Comparison of ENCODE assay signal across 18 cellular contexts in genomic region chr19:31269425-31270127, GRCh38.
DNase-seq lines count a peak whose midpoint lies in the region; ATAC-seq, FAIRE-seq and TF ChIP-seq lines count a peak whose summit lies in the region.
"Had no signal": no experiment of that assay in that cellular context is flagged by ENCODE, and none has a peak within 500 bp of the region (broad histone marks: within the 10 kb centered on the region; RNA-seq: fewer than 3 reads in every experiment).

No MANE protein-coding gene starts in this region.

- DNase-seq in natural killer cell treated with Interleukin-12 subunit alpha and Interleukin-12 subunit beta and Interleukin-15 and Interleukin-18, amount 100 ng/mL, for 72 hours (ENCODE audit: low spot score) = peak; percentile 42
- DNase-seq in natural killer cell = no peak
- DNase-seq in adrenal gland = peak in 5 of 7 donors; percentile 22 to 64 (median 47)
- peak; percentile 81 for DNase-seq in kidney
- DNase-seq in uterus = peak in 1 of 2 donors; percentile 49
- no peak for DNase-seq in GM10248 (ENCODE audit: extremely low spot score)
- no peak for DNase-seq in NCI-H1092 (lab: John Stamatoyannopoulos, UW)
- DNase-seq: Caco-2, GDM1, NCI-H1092 treated with DMSO at 0.1 percent for 48 hours, NCI-H1694, NCI-H2107, NCI-H226, SHP77 treated with DMSO at 0.1 percent for 48 hours had no signal

- H3K27me3 Mint-ChIP-seq in natural killer cell treated with Interleukin-12 subunit alpha and Interleukin-12 subunit beta and Interleukin-15 and Interleukin-18, amount 100 ng/mL, for 72 hours = no peaks in the 10 kb centered on the region
- peaks cover 0 to 7% of the 10 kb centered on the region in 2 donors for H3K27me3 Mint-ChIP-seq in natural killer cell (ENCODE audit: low read depth in 2 of 2)

- WGBS in adrenal gland, 4 donors = 33 to 56% (median 48%) methylated on average over 10 of the region's 10 CpGs

- H3K36me3 Mint-ChIP-seq in natural killer cell treated with Interleukin-12 subunit alpha and Interleukin-12 subunit beta and Interleukin-15 and Interleukin-18, amount 100 ng/mL, for 72 hours = no peaks in the 10 kb centered on the region
- H3K36me3 Mint-ChIP-seq in natural killer cell = no peaks in the 10 kb centered on the region

- H3K4me1 ChIP-seq in adrenal gland (replicated peaks in 1 of 2) = no peaks in the 10 kb centered on the region
- no peaks in the 10 kb centered on the region for H3K4me1 ChIP-seq in kidney (ENCODE audit: control insufficient read depth in 1 of 2, insufficient read depth in 1 of 2, low read depth in 1 of 2, low read length in 2 of 2)
- H3K4me1 ChIP-seq in uterus = peaks cover 0 to 10% of the 10 kb centered on the region in 2 donors
- H3K4me1 ChIP-seq: A549, Caco-2 had no signal

- H3K9me3 Mint-ChIP-seq in natural killer cell treated with Interleukin-12 subunit alpha and Interleukin-12 subunit beta and Interleukin-15 and Interleukin-18, amount 100 ng/mL, for 72 hours = no peaks in the 10 kb centered on the region
- no peaks in the 10 kb centered on the region for H3K9me3 Mint-ChIP-seq in natural killer cell

- H3K4me3 Mint-ChIP-seq in natural killer cell treated with Interleukin-12 subunit alpha and Interleukin-12 subunit beta and Interleukin-15 and Interleukin-18, amount 100 ng/mL, for 72 hours = no peak overlapping the region
- no peak overlapping the region for H3K4me3 Mint-ChIP-seq in natural killer cell

- CTCF ChIA-PET in GM10248 (lab: Yijun Ruan, JAX) = no interaction called here

- TF ChIP-seq POLR2A in adrenal gland (IDR thresholded peaks at IDR 0.05) (no peak), uterus (IDR thresholded peaks at IDR 0.05) (no peak), GM18505 (IDR thresholded peaks at IDR 0.05; ENCODE audit: borderline replicate concordance, extremely low read depth, insufficient read depth, insufficient read length) (no peak)

- no peak overlapping the region for H3K27ac ChIP-seq in adrenal gland
- no peak overlapping the region for H3K27ac ChIP-seq in kidney (ENCODE audit: low read depth in 2 of 2, low read length in 2 of 2)
- H3K27ac ChIP-seq in uterus = peak overlapping the region; percentile 58 to 59
- H3K27ac ChIP-seq: A549 had no signal

- no peak overlapping the region for H3K9ac ChIP-seq in kidney (ENCODE audit: low read length in 2 of 2)

- H3K36me3 ChIP-seq in adrenal gland (replicated peaks in 1 of 2) (no peaks in the 10 kb centered on the region), kidney (ENCODE audit: control insufficient read depth in 1 of 2, insufficient read depth in 2 of 2, low read length in 2 of 2) (no peaks in the 10 kb centered on the region), uterus (no peaks in the 10 kb centered on the region)

- no peak for FAIRE-seq in kidney (lab: Jason Lieb, UNC)
- FAIRE-seq: RCC 7860 had no signal

- no peak for ATAC-seq in natural killer cell treated with Interleukin-12 subunit alpha and Interleukin-12 subunit beta and Interleukin-15 and Interleukin-18, amount 100 ng/mL, for 72 hours
- no peak for ATAC-seq in natural killer cell
- ATAC-seq in GM18505 (IDR thresholded peaks at IDR 0.05; ENCODE audit: unreplicated experiment) = no peak
- ATAC-seq: A549, HCT116 had no signal

- no peak overlapping the region for H3K4me3 ChIP-seq in adrenal gland
- no peak overlapping the region for H3K4me3 ChIP-seq in kidney (ENCODE audit: low read length in 2 of 2)
- H3K4me3 ChIP-seq in uterus = no peak overlapping the region
- H3K4me3 ChIP-seq: A549 had no signal

- no peak overlapping the region for H3K27ac Mint-ChIP-seq in natural killer cell treated with Interleukin-12 subunit alpha and Interleukin-12 subunit beta and Interleukin-15 and Interleukin-18, amount 100 ng/mL, for 72 hours
- H3K27ac Mint-ChIP-seq in natural killer cell = no peak overlapping the region

- no peaks in the 10 kb centered on the region for H3K27me3 ChIP-seq in adrenal gland
- H3K27me3 ChIP-seq in uterus = no peaks in the 10 kb centered on the region

- no peaks in the 10 kb centered on the region for H3K4me1 Mint-ChIP-seq in natural killer cell treated with Interleukin-12 subunit alpha and Interleukin-12 subunit beta and Interleukin-15 and Interleukin-18, amount 100 ng/mL, for 72 hours (ENCODE audit: low read depth in 2 of 2)
- no peaks in the 10 kb centered on the region for H3K4me1 Mint-ChIP-seq in natural killer cell

- POLR2A ChIA-PET in GM10248 (lab: Yijun Ruan, JAX) = no interaction called here

- no peaks in the 10 kb centered on the region for H3K9me3 ChIP-seq in adrenal gland (replicated peaks in 1 of 3)
- no peaks in the 10 kb centered on the region for H3K9me3 ChIP-seq in kidney (ENCODE audit: control insufficient read depth in 1 of 2, low read length in 2 of 2)
- H3K9me3 ChIP-seq in uterus = no peaks in the 10 kb centered on the region
- H3K9me3 ChIP-seq: A549, Caco-2 had no signal

- no peak for TF ChIP-seq CTCF in natural killer cell (IDR thresholded peaks at IDR 0.05)
- no peak for TF ChIP-seq CTCF in adrenal gland (IDR thresholded peaks at IDR 0.05)
- TF ChIP-seq CTCF in kidney (IDR thresholded peaks at IDR 0.05; ENCODE audit: borderline replicate concordance, extremely low read depth, insufficient read depth) = no peak
- no peak for TF ChIP-seq CTCF in uterus (IDR thresholded peaks at IDR 0.05)
- TF ChIP-seq CTCF in GM10248 (IDR thresholded peaks at IDR 0.05; ENCODE audit: control extremely low read depth, extremely low read depth, low read depth, missing control alignments) = no peak

- intact Hi-C loops in natural killer cell (cut with micrococcal nuclease) = no loop called here
- intact Hi-C loops in adrenal gland (cut with DNase I) = no loop called here
- intact Hi-C loops in kidney (cut with DNase I) = no loop called here
- intact Hi-C loops in uterus (cut with DNase I; ENCODE audit: low total_unique reads) = loop anchor here (10.0 kb wide), 1 partner anchor 65 kb away; no protein-coding TSS in a partner anchor

Comparison
In these comparisons a context has a peak if more than half of its experiments do, and no peak if none do; other contexts are left out.
1. DNase-seq: peak in natural killer cell treated with Interleukin-12 subunit alpha and Interleukin-12 subunit beta and Interleukin-15 and Interleukin-18, amount 100 ng/mL, for 72 hours (single experiment), adrenal gland (5 of 7) and kidney (single experiment); none in natural killer cell (single experiment), GM10248 (single experiment) and NCI-H1092 (single experiment).
2. H3K27ac ChIP-seq: peak in uterus (2 of 2); none in adrenal gland (0 of 5) and kidney (0 of 2).